ENCODE assay signal across 16 cellular contexts in the genomic region with DNA sequence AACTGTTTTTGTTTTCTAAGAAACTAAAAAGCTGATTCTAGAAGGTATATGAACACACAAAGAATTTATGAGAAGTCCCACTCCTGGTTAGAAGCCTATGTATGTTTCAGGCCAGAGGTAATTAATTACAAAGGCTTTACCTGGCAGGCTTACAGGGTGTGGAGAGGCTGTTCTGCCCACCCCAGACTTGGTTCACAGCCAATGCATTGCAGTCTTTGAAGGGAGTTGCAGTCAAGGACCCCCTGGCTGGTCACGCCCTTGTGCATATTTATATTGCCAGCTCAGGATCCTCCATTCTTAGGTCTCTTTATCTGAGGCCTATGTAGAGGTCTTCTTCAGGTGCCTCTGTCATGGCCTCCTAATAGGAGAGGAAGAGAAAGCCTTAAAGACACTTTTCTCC. TPM values are rescaled to one million over a fixed set of nuclear protein-coding genes. Genes with fewer than 3 reads are reported as not detected.
"Had no signal": no experiment of that assay in that cellular context is flagged by ENCODE, and none has a peak within 500 bp of the region (broad histone marks: within the 10 kb centered on the region; RNA-seq: fewer than 3 reads in every experiment).

No MANE protein-coding gene starts in this region.

- H3K27ac Mint-ChIP-seq: activated CD4-positive, alpha-beta T cell treated with anti-CD3 and anti-CD28 coated beads, Interleukin-2, amount 10 ng/mL, durations not matched to agents 7 days and 5 days; activated CD8-positive, alpha-beta T cell treated with anti-CD3 and anti-CD28 coated beads, Interleukin-2, amount 10 ng/mL, durations not matched to agents 7 days and 5 days; activated naive CD4-positive, alpha-beta T cell treated with anti-CD3 and anti-CD28 coated beads, Interleukin-2, amount 50 U/mL, for 24 hours; nephron; stimulated activated naive B cell treated with anti-CD40 and anti-IgM and Interleukin-4, amounts not matched to agents 10 μg/mL and 1 μg/mL and 100 μg/mL, for 72 hours had no signal

- H2AFZ ChIP-seq: hepatocyte had no signal

- H3K27ac ChIP-seq: ascending aorta, coronary artery, foreskin keratinocyte, hepatocyte, thoracic aorta had no signal

- H3K4me3 Mint-ChIP-seq: activated CD4-positive, alpha-beta T cell treated with anti-CD3 and anti-CD28 coated beads, Interleukin-2, amount 10 ng/mL, durations not matched to agents 7 days and 5 days; activated CD8-positive, alpha-beta T cell treated with anti-CD3 and anti-CD28 coated beads, Interleukin-2, amount 10 ng/mL, durations not matched to agents 7 days and 5 days; activated naive CD4-positive, alpha-beta T cell treated with anti-CD3 and anti-CD28 coated beads, Interleukin-2, amount 50 U/mL, for 24 hours; activated T-cell treated with anti-CD3 and anti-CD28 coated beads, Interleukin-2, amount 50 U/mL, for 4 hours; nephron; stimulated activated naive B cell treated with anti-CD40 and anti-IgM and Interleukin-4, amounts not matched to agents 10 μg/mL and 1 μg/mL and 100 μg/mL, for 72 hours had no signal

- H3K9me3 Mint-ChIP-seq: activated CD4-positive, alpha-beta T cell treated with anti-CD3 and anti-CD28 coated beads, Interleukin-2, amount 10 ng/mL, durations not matched to agents 7 days and 5 days; activated naive CD4-positive, alpha-beta T cell treated with anti-CD3 and anti-CD28 coated beads, Interleukin-2, amount 50 U/mL, for 24 hours; activated T-cell treated with anti-CD3 and anti-CD28 coated beads, Interleukin-2, amount 50 U/mL, for 4 hours; nephron had no signal

- H3K4me2 ChIP-seq: hepatocyte had no signal

- H3K4me1 ChIP-seq: ascending aorta had no signal

- H3K4me3 ChIP-seq: ascending aorta, coronary artery, hepatocyte, thoracic aorta had no signal

- H3K36me3 Mint-ChIP-seq: activated naive CD4-positive, alpha-beta T cell treated with anti-CD3 and anti-CD28 coated beads, Interleukin-2, amount 50 U/mL, for 24 hours; stimulated activated naive B cell treated with anti-CD40 and anti-IgM and Interleukin-4, amounts not matched to agents 10 μg/mL and 1 μg/mL and 100 μg/mL, for 72 hours had no signal

- H3K79me2 ChIP-seq: hepatocyte had no signal

- ATAC-seq: activated CD4-positive, CD25-positive, alpha-beta regulatory T cell treated with anti-CD3 and anti-CD28 coated beads, Interleukin-2, amount 50 U/mL, for 24 hours; activated CD8-positive, alpha-beta T cell treated with anti-CD3 and anti-CD28 coated beads, Interleukin-2, amount 10 ng/mL, durations not matched to agents 7 days and 5 days; activated T-cell treated with anti-CD3 and anti-CD28 coated beads, Interleukin-2, amount 50 U/mL, for 4 hours; foreskin keratinocyte; left colon; stimulated activated naive B cell treated with anti-CD40 and anti-IgM and Interleukin-4, amounts not matched to agents 10 μg/mL and 1 μg/mL and 100 μg/mL, for 72 hours had no signal

- H3K36me3 ChIP-seq: ascending aorta, thoracic aorta had no signal

- H3K27me3 ChIP-seq: ascending aorta, foreskin keratinocyte, hepatocyte had no signal

- H3K9me3 ChIP-seq: ascending aorta, thoracic aorta had no signal

- DNase-seq: activated CD4-positive, alpha-beta T cell treated with anti-CD3 and anti-CD28 coated beads, Interleukin-2, amount 10 ng/mL, durations not matched to agents 7 days and 5 days; activated CD8-positive, alpha-beta T cell treated with anti-CD3 and anti-CD28 coated beads, Interleukin-2, amount 10 ng/mL, durations not matched to agents 7 days and 5 days; activated effector memory CD4-positive, alpha-beta T cell treated with anti-CD3 and anti-CD28 coated beads, Interleukin-2, amount 50 U/mL, for 16 hours; activated T-cell treated with anti-CD3 and anti-CD28 coated beads, Interleukin-2, amount 50 U/mL, for 4 hours; foreskin keratinocyte; left colon; midbrain; retina; stimulated activated naive B cell treated with anti-CD40 and anti-IgM and Interleukin-4, amounts not matched to agents 10 μg/mL and 1 μg/mL and 100 μg/mL, for 72 hours had no signal

RNA-seq across cellular contexts. Expression of gene PRSS3, which starts 13.6 kb away (rescaled TPM):
- total RNA-seq: activated CD4-positive, alpha-beta T cell treated with anti-CD3 and anti-CD28 coated beads, Interleukin-2, amount 10 ng/mL, durations not matched to agents 7 days and 5 days; activated CD8-positive, alpha-beta T cell treated with anti-CD3 and anti-CD28 coated beads, Interleukin-2, amount 10 ng/mL, durations not matched to agents 7 days and 5 days; ascending aorta; hepatocyte had no signal
